10 cellular contexts compared by ENCODE assay signal in the genomic region with DNA sequence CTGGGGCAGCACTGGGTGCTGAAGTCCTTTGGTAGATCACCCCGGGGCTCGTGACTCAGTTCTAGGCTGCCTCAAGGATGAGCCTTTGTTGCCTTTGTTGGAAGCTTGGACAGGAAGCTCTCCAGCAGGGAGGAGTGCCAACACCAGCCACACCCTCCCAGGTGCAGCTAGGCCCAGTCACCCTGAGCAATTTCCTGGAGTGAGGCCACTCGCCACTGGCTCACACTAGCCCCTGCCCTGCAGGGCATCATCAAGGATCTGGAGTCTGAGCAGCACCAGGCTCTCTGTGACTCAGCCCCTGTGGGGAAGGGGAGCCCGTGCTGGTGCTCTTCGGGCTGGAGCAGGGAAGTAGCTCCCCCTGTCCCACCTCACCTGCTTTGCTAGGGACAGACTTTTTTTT. TPM values are rescaled to one million over a fixed set of nuclear protein-coding genes. Genes with fewer than 3 reads are reported as not detected.
DNase-seq lines count a peak whose midpoint lies in the region; ATAC-seq, FAIRE-seq and TF ChIP-seq lines count a peak whose summit lies in the region.
"Had no signal": no experiment of that assay in that cellular context is flagged by ENCODE, and none has a peak within 500 bp of the region (broad histone marks: within the 10 kb centered on the region; RNA-seq: fewer than 3 reads in every experiment).

No MANE protein-coding gene starts in this region.

- TF ChIP-seq CTCF in bronchial epithelial cell (IDR thresholded peaks at IDR 0.05; ENCODE audit: insufficient read depth, low read length, severe bottlenecking), result no peak
- no peak for TF ChIP-seq CTCF in osteocyte (IDR thresholded peaks at IDR 0.05)

- H3K36me3 ChIP-seq in bronchial epithelial cell (ENCODE audit: control insufficient read depth, insufficient read depth, low read length), result no peaks in the 10 kb centered on the region

- no peaks in the 10 kb centered on the region for H3K27me3 Mint-ChIP-seq in osteocyte (ENCODE audit: unreplicated experiment)

- no peak overlapping the region for H3K27ac Mint-ChIP-seq in osteocyte (ENCODE audit: unreplicated experiment)
- H3K27ac Mint-ChIP-seq: activated naive CD4-positive, alpha-beta T cell treated with anti-CD3 and anti-CD28 coated beads, Interleukin-2, amount 10 ng/mL, durations not matched to agents 7 days and 5 days had no signal

- no peak overlapping the region for H3K4me3 Mint-ChIP-seq in osteocyte (ENCODE audit: unreplicated experiment)
- H3K4me3 Mint-ChIP-seq: activated naive CD4-positive, alpha-beta T cell treated with anti-CD3 and anti-CD28 coated beads, Interleukin-2, amount 10 ng/mL, durations not matched to agents 7 days and 5 days had no signal

- no peak overlapping the region for H3K4me3 ChIP-seq in bronchial epithelial cell (ENCODE audit: low read depth, low read length)

- no peaks in the 10 kb centered on the region for H3K36me3 Mint-ChIP-seq in osteocyte (ENCODE audit: unreplicated experiment)
- H3K36me3 Mint-ChIP-seq: activated naive CD4-positive, alpha-beta T cell treated with anti-CD3 and anti-CD28 coated beads, Interleukin-2, amount 10 ng/mL, durations not matched to agents 7 days and 5 days had no signal

- peak; percentile 99 for FAIRE-seq in bronchial epithelial cell (lab: Jason Lieb, UNC)
- FAIRE-seq: GM12892 had no signal

- H3K27me3 ChIP-seq in bronchial epithelial cell (ENCODE audit: control insufficient read depth, insufficient read depth, low read length), result no peaks in the 10 kb centered on the region

- H3K9me3 Mint-ChIP-seq in osteocyte (ENCODE audit: unreplicated experiment), result no peaks in the 10 kb centered on the region
- H3K9me3 Mint-ChIP-seq: activated naive CD4-positive, alpha-beta T cell treated with anti-CD3 and anti-CD28 coated beads, Interleukin-2, amount 10 ng/mL, durations not matched to agents 7 days and 5 days had no signal

- no peak for ATAC-seq in HG02759 (IDR thresholded peaks at IDR 0.05; ENCODE audit: unreplicated experiment)
- ATAC-seq in stimulated activated naive CD8-positive, alpha-beta T cell treated with anti-CD3 and anti-CD28 coated beads, Interleukin-15, Interleukin-2, amounts not matched to agents 100 U/mL and 50 U/mL, for 24 hours, result no peak
- no peak for ATAC-seq in HG03521 (IDR thresholded peaks at IDR 0.05; ENCODE audit: unreplicated experiment)

- peaks cover 3% of the 10 kb centered on the region for H3K4me1 Mint-ChIP-seq in osteocyte (ENCODE audit: unreplicated experiment)
- H3K4me1 Mint-ChIP-seq: activated naive CD4-positive, alpha-beta T cell treated with anti-CD3 and anti-CD28 coated beads, Interleukin-2, amount 10 ng/mL, durations not matched to agents 7 days and 5 days had no signal

- peak; percentile 28 for DNase-seq in H4 (ENCODE audit: low spot score)
- peak; percentile 90 for DNase-seq in NCI-H345 (lab: John Stamatoyannopoulos, UW)
- DNase-seq in bronchial epithelial cell (ENCODE audit: low read depth), result peak; percentile 100
- peak; percentile 72 for DNase-seq in osteocyte (ENCODE audit: extremely low spot score, unreplicated experiment)
- DNase-seq in stimulated activated naive CD4-positive, alpha-beta T cell (lab: John Stamatoyannopoulos, UW), result no peak
- DNase-seq in stimulated activated naive CD8-positive, alpha-beta T cell treated with anti-CD3 and anti-CD28 coated beads, Interleukin-15, Interleukin-2, amounts not matched to agents 100 U/mL and 50 U/mL, for 24 hours, result no peak
- DNase-seq: activated naive CD4-positive, alpha-beta T cell treated with anti-CD3 and anti-CD28 coated beads, Interleukin-2, amount 10 ng/mL, durations not matched to agents 7 days and 5 days had no signal

RNA-seq across cellular contexts. Expression of a gene that starts 6.7 kb away (rescaled TPM):
- 29.0 and 44.7 TPM in 2 replicates for total RNA-seq in H4 (2014; rRNA removed; shearing (Covaris generic))
- total RNA-seq in bronchial epithelial cell, result 1,084 and 1,308 TPM in 2 replicates
- total RNA-seq in osteocyte, result 11.1 and 11.6 TPM in 2 replicates

Comparison
In these comparisons a context has a peak if more than half of its experiments do, and no peak if none do; other contexts are left out.
1. DNase-seq: peak in H4 (single experiment), NCI-H345 (single experiment), bronchial epithelial cell (single experiment) and osteocyte (single experiment); none in stimulated activated naive CD4-positive, alpha-beta T cell (0 of 6) and stimulated activated naive CD8-positive, alpha-beta T cell treated with anti-CD3 and anti-CD28 coated beads, Interleukin-15, Interleukin-2, amounts not matched to agents 100 U/mL and 50 U/mL, for 24 hours (single experiment).
2. RNA of a gene that starts 6.7 kb away (total RNA-seq): 1,084 to 1,308 TPM in bronchial epithelial cell; 29.0 to 44.7 TPM in H4 and 11.1 to 11.6 TPM in osteocyte; every median in the first group is over 10 times any median in the second.